1 cellular context compared by ENCODE assay signal in genomic region chr1:239058190-239058589, GRCh38.
TF ChIP-seq lines count a peak whose summit lies in the region.

No MANE protein-coding gene starts in this region.

TF ChIP-seq in GM23338, 12 proteins besides CTCF, POLR2A, EP300 and RAD21 (continued from another document):
- TF ChIP-seq ZNF114 (CRISPR knock-in tag; IDR thresholded peaks at IDR 0.05) (no peak), POLR2AphosphoS5 (IDR thresholded peaks at IDR 0.05; ENCODE audit: low read depth) (no peak), EZH2phosphoT487 (IDR thresholded peaks at IDR 0.05; ENCODE audit: unreplicated experiment) (no peak), REST (IDR thresholded peaks at IDR 0.05; ENCODE audit: unreplicated experiment) (no peak), ZNF331 (CRISPR knock-in tag; IDR thresholded peaks at IDR 0.05; ENCODE audit: low read depth) (no peak), CREB1 (CRISPR knock-in tag; IDR thresholded peaks at IDR 0.05; ENCODE audit: low read depth) (no peak), JUNB (IDR thresholded peaks at IDR 0.05; ENCODE audit: unreplicated experiment) (no peak)
- TF ChIP-seq, protein P1, sequence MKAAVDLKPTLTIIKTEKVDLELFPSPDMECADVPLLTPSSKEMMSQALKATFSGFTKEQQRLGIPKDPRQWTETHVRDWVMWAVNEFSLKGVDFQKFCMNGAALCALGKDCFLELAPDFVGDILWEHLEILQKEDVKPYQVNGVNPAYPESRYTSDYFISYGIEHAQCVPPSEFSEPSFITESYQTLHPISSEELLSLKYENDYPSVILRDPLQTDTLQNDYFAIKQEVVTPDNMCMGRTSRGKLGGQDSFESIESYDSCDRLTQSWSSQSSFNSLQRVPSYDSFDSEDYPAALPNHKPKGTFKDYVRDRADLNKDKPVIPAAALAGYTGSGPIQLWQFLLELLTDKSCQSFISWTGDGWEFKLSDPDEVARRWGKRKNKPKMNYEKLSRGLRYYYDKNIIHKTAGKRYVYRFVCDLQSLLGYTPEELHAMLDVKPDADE (IDR thresholded peaks at IDR 0.05) = no peak
TF ChIP-seq in GM23338: peak in this region for 0.
